Comparison of ENCODE assay signal across 8 cellular contexts in the genomic region with DNA sequence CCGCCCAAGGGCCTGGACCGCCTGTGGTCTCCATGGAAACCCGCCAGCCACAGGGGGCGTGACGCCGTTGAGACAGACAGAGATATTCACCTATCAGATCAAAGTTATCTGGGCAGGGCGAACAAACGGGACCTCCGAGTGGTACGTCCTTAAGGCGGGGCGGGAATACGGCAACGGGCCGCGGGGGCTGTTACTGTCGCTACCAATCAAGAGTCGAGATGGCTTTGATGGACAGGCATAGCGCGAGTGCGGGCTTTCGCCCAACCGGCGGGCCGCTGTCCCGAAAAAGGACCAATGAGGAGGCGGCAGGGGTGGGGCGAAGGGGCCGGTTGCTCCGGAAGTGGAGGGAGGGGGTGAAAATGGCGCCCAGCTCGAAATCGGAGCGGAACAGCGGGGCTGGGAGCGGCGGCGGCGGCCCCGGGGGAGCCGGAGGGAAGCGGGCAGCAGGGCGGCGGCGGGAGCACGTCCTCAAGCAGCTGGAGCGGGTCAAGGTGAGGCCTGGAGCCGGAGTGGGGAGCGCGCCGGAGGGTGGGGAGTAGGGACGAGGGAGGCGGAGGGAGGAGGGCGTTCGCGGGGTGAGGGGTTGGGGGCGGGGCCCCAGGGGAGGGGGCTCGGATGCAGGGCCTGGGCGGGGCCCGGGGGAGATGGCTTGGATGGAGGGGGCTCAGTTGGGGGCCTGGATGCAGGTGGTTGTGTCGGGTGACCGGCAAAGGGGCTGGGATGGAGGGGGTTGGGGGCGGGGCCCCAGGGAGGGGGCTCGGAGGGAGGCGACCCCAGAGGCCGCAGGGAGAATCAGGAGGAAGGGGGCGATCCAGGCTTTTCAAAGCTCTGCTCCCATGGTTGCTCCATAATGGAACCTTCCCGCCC. TPM values are rescaled to one million over a fixed set of nuclear protein-coding genes. Genes with fewer than 3 reads are reported as not detected.
DNase-seq lines count a peak whose midpoint lies in the region; ATAC-seq and TF ChIP-seq lines count a peak whose summit lies in the region.

A gene with protein sequence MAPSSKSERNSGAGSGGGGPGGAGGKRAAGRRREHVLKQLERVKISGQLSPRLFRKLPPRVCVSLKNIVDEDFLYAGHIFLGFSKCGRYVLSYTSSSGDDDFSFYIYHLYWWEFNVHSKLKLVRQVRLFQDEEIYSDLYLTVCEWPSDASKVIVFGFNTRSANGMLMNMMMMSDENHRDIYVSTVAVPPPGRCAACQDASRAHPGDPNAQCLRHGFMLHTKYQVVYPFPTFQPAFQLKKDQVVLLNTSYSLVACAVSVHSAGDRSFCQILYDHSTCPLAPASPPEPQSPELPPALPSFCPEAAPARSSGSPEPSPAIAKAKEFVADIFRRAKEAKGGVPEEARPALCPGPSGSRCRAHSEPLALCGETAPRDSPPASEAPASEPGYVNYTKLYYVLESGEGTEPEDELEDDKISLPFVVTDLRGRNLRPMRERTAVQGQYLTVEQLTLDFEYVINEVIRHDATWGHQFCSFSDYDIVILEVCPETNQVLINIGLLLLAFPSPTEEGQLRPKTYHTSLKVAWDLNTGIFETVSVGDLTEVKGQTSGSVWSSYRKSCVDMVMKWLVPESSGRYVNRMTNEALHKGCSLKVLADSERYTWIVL (plus strand): TSS at position 356 of the 867 bp plus-strand sequence. CDS start 4 bp downstream, at position 360.

- H3K9me3 ChIP-seq in left ventricle myocardium inferior (replicated peaks): no peaks in the 10 kb centered on the region

- no peaks in the 10 kb centered on the region for H3K9me3 Mint-ChIP-seq in progenitor cell of endocrine pancreas (ENCODE audit: low read depth)

- DNase-seq in NCI-H187 (lab: John Stamatoyannopoulos, UW) (peak; percentile 89 to 91), T-helper 2 cell (peak; percentile 95 to 100 (median 99)), left ventricle myocardium inferior (peak; percentile 99), progenitor cell of endocrine pancreas (ENCODE audit: low spot score, unreplicated experiment) (peak; percentile 98), ureter (ENCODE audit: low spot score) (peak; percentile 100)

- no peaks in the 10 kb centered on the region for H3K27me3 Mint-ChIP-seq in progenitor cell of endocrine pancreas

- no peaks in the 10 kb centered on the region for H3K27me3 ChIP-seq in left ventricle myocardium inferior (ENCODE audit: low read depth)

- ATAC-seq in GM18498 (IDR thresholded peaks at IDR 0.05; ENCODE audit: unreplicated experiment): peak; percentile 97
- peak; percentile 99 for ATAC-seq in HG02938 (IDR thresholded peaks at IDR 0.05; ENCODE audit: unreplicated experiment)

- peak within 1 kb of the TSS; percentile 88 for H3K27ac Mint-ChIP-seq in progenitor cell of endocrine pancreas

- TF ChIP-seq CTCF in left ventricle myocardium inferior (IDR thresholded peaks at IDR 0.05; ENCODE audit: borderline replicate concordance) (no peak), progenitor cell of endocrine pancreas (IDR thresholded peaks at IDR 0.05; ENCODE audit: unreplicated experiment) (no peak)

- intact Hi-C loops in left ventricle myocardium inferior (cut with micrococcal nuclease): no loop called here

- peaks cover 31% of the 10 kb centered on the region for H3K36me3 ChIP-seq in left ventricle myocardium inferior

- peak within 1 kb of the TSS; percentile 88 for H3K27ac ChIP-seq in angular gyrus (ENCODE audit: low read depth, low read length)
- H3K27ac ChIP-seq in left ventricle myocardium inferior (replicated peaks): peak within 1 kb of the TSS; percentile 83

- H3K4me1 Mint-ChIP-seq in progenitor cell of endocrine pancreas (ENCODE audit: low read depth): peaks cover 5% of the 10 kb centered on the region

- H3K36me3 Mint-ChIP-seq in progenitor cell of endocrine pancreas (ENCODE audit: insufficient read depth): no peaks in the 10 kb centered on the region

- peaks cover 37% of the 10 kb centered on the region for H3K4me1 ChIP-seq in left ventricle myocardium inferior

- peak within 1 kb of the TSS; percentile 86 for H3K4me3 Mint-ChIP-seq in progenitor cell of endocrine pancreas (ENCODE audit: low read depth)

- peak within 1 kb of the TSS; percentile 80 for H3K4me3 ChIP-seq in left ventricle myocardium inferior

RNA-seq across cellular contexts. Expression of the gene that starts here (rescaled TPM):
- total RNA-seq in left ventricle myocardium inferior (17.0 TPM), progenitor cell of endocrine pancreas (57.3 and 65.5 TPM in 2 replicates), ureter (30.0 TPM)

Comparison
In these comparisons a context has a peak if more than half of its experiments do, and no peak if none do; other contexts are left out.
1. Peak in every context shown above with its lines: DNase-seq, ATAC-seq, H3K4me3 ChIP-seq and H3K27ac ChIP-seq.